ENCODE assay signal across 9 cellular contexts in genomic region chr5:160506006-160507004, GRCh38.
DNase-seq lines count a peak whose midpoint lies in the region; ATAC-seq and TF ChIP-seq lines count a peak whose summit lies in the region.
"Had no signal": no experiment of that assay in that cellular context is flagged by ENCODE, and none has a peak within 500 bp of the region (broad histone marks: within the 10 kb centered on the region; RNA-seq: fewer than 3 reads in every experiment).

No MANE protein-coding gene starts in this region.

- no peak overlapping the region for H3K9ac ChIP-seq in MM.1S (ENCODE audit: low read length)

- H3K27me3 ChIP-seq in MM.1S (replicated peaks; ENCODE audit: insufficient read depth, low read length) (no peaks in the 10 kb centered on the region), right cardiac atrium (ENCODE audit: control insufficient read depth, insufficient read depth) (no peaks in the 10 kb centered on the region), uterus (no peaks in the 10 kb centered on the region)

- no peaks in the 10 kb centered on the region for H3F3A ChIP-seq in MM.1S (ENCODE audit: insufficient read depth, low read length)

- TF ChIP-seq CTCF in GM10266 (IDR thresholded peaks at IDR 0.05; ENCODE audit: control insufficient read depth, insufficient read depth, low read depth, missing control alignments) (no peak), MM.1S (IDR thresholded peaks at IDR 0.05; ENCODE audit: low read length) (no peak), uterus (IDR thresholded peaks at IDR 0.05) (no peak)

- DNase-seq in GM10266 (ENCODE audit: extremely low spot score) (peak; percentile 44), MM.1S (peak; percentile 54), right cardiac atrium (peak; percentile 57 to 81 (median 75)), uterus (no peak), D341Med (ENCODE audit: low spot score) (no peak)
- peak; percentile 26 to 50 for DNase-seq in activated T-helper 1 cell treated with anti-CD3 and anti-CD28 coated beads, Interleukin-2, amount 50 U/mL, for 16 hours (ENCODE audit: low read depth in 1 of 2, low spot score in 1 of 2)
- DNase-seq in stimulated activated CD4-positive, alpha-beta T cell treated with anti-CD3 and anti-CD28 coated beads, Interleukin-4, amount 100 ng/mL, for 1 hour, result peak; percentile 43

- ATAC-seq in GM21723 (IDR thresholded peaks at IDR 0.05; ENCODE audit: unreplicated experiment) (peak; percentile 88), right cardiac atrium (peak; percentile 39 to 57)
- ATAC-seq: psoas muscle had no signal

- H3K4me3 ChIP-seq in MM.1S (ENCODE audit: low read length) (no peak overlapping the region), right cardiac atrium (ENCODE audit: low read length) (no peak overlapping the region), uterus (no peak overlapping the region)
- H3K4me3 ChIP-seq: psoas muscle had no signal

- H3K79me2 ChIP-seq in MM.1S (ENCODE audit: low read length), result no peaks in the 10 kb centered on the region

- 0 out of 2 replicates have a peak overlapping the region, but pooled peaks have one; percentile 11 for H2AFZ ChIP-seq in MM.1S (ENCODE audit: low read length)

- H3K4me2 ChIP-seq in MM.1S (ENCODE audit: low read depth, low read length), result no peak overlapping the region; the same call in 1 of the 2 replicates

- H3K27ac ChIP-seq in MM.1S (ENCODE audit: low read length), result no peak overlapping the region
- no peak overlapping the region for H3K27ac ChIP-seq in right cardiac atrium (ENCODE audit: low read length)
- no peak overlapping the region for H3K27ac ChIP-seq in uterus
- H3K27ac ChIP-seq: psoas muscle had no signal

- no peaks in the 10 kb centered on the region for H4K20me1 ChIP-seq in MM.1S (ENCODE audit: insufficient read depth, low read length)

- no peak for TF ChIP-seq POLR2A in uterus (IDR thresholded peaks at IDR 0.05)

- intact Hi-C loops in right cardiac atrium (cut with DNase I), result loop anchor here in 1 of 4 donors (10.0 kb wide), 1 partner anchor 72 kb away; no protein-coding TSS in a partner anchor
- intact Hi-C loops in uterus (cut with DNase I; ENCODE audit: low total_unique reads), result no loop called here

- H3K36me3 ChIP-seq in MM.1S (replicated peaks; ENCODE audit: insufficient read depth, low read length), result no peaks in the 10 kb centered on the region
- H3K36me3 ChIP-seq in uterus, result no peaks in the 10 kb centered on the region

- peaks cover 5% of the 10 kb centered on the region; the same call in 1 of the 2 replicates for H3K4me1 ChIP-seq in MM.1S (ENCODE audit: low read length)
- H3K4me1 ChIP-seq in right cardiac atrium (ENCODE audit: control insufficient read depth, insufficient read depth, low read length), result no peaks in the 10 kb centered on the region
- H3K4me1 ChIP-seq in uterus, result no peaks in the 10 kb centered on the region
- H3K4me1 ChIP-seq: psoas muscle had no signal

- no peaks in the 10 kb centered on the region for H3K9me2 ChIP-seq in MM.1S (replicated peaks; ENCODE audit: insufficient read depth, low read length)

- WGBS in right cardiac atrium, result 52% methylated on average over 18 of the region's 18 CpGs

- H3K9me3 ChIP-seq in MM.1S (replicated peaks; ENCODE audit: insufficient read depth, low read length) (no peaks in the 10 kb centered on the region), right cardiac atrium (ENCODE audit: control insufficient read depth, low read length) (no peaks in the 10 kb centered on the region), uterus (no peaks in the 10 kb centered on the region)
- H3K9me3 ChIP-seq: psoas muscle had no signal

Comparison
In these comparisons a context has a peak if more than half of its experiments do, and no peak if none do; other contexts are left out.
1. DNase-seq: peak in GM10266 (single experiment), MM.1S (single experiment), activated T-helper 1 cell treated with anti-CD3 and anti-CD28 coated beads, Interleukin-2, amount 50 U/mL, for 16 hours (2 of 2), right cardiac atrium (3 of 3) and stimulated activated CD4-positive, alpha-beta T cell treated with anti-CD3 and anti-CD28 coated beads, Interleukin-4, amount 100 ng/mL, for 1 hour (single experiment); none in uterus (0 of 2) and D341Med (single experiment).